Comparison of ENCODE assay signal across 8 cellular contexts in the genomic region with DNA sequence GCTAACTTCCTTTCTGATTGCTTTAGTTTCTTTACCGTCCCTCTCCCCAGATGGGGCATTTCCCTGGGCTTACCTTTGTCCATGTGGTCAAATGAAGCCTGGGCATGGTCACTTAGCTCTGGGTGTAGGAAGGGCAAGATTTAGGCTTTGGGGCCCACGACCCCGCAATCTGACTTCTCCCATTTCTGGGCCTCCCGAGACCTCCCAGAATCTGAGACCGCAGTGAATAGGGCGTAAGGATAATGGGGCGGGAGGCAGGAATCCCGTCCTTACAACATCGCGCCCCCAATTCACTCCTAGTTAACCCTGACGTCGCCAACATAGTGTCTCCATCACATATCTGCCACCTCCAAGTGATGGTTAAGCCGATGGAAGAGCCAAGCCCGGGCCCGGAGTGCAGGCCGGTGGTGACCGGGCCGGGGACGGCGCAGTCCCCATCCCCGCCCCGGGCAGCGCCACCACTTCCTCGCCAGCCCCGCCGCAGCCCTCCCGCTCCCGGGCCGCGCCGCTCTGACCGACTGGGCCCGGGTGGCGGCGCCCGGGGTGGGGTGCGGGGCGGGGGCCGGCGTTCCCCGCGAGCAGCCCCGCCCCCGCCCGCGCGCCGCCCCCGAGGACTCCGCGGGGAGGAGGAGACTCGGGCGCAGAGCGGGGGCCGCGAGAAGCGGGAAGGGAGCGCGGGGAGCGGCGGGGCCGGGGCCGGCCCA. TPM values are rescaled to one million over a fixed set of nuclear protein-coding genes. Genes with fewer than 3 reads are reported as not detected.
A peak's percentile ranks its signal among the peaks of the same experiment; 100 is the strongest.
DNase-seq lines count a peak whose midpoint lies in the region; ATAC-seq and TF ChIP-seq lines count a peak whose summit lies in the region.

Gene RHBDL3 (plus strand): TSS at position 641 of the 704 bp plus-strand sequence. CDS start 358 bp downstream, outside the sequence.

- H3K9me3 Mint-ChIP-seq in activated CD8-positive, alpha-beta T cell treated with anti-CD3 and anti-CD28 coated beads, Interleukin-2, amount 10 ng/mL, durations not matched to agents 7 days and 5 days (ENCODE audit: insufficient read depth) = no peaks in the 10 kb centered on the region
- H3K9me3 Mint-ChIP-seq in progenitor cell of endocrine pancreas (ENCODE audit: low read depth) = no peaks in the 10 kb centered on the region

- CTCF ChIA-PET in activated CD8-positive, alpha-beta T cell treated with anti-CD3 and anti-CD28 coated beads, Interleukin-2, amount 10 ng/mL, durations not matched to agents 7 days and 5 days (lab: Charles Lee) = interaction anchor here (1.0 kb wide), 1 partner anchor 66 kb away, joined by 3 read pairs; no protein-coding TSS in a partner anchor

- H3K4me1 Mint-ChIP-seq in activated CD8-positive, alpha-beta T cell treated with anti-CD3 and anti-CD28 coated beads, Interleukin-2, amount 10 ng/mL, durations not matched to agents 7 days and 5 days (ENCODE audit: low read depth) = peaks cover 13% of the 10 kb centered on the region
- peaks cover 13% of the 10 kb centered on the region for H3K4me1 Mint-ChIP-seq in progenitor cell of endocrine pancreas (ENCODE audit: low read depth)

- DNase-seq in stimulated activated CD4-positive, alpha-beta T cell treated with anti-CD3 and anti-CD28 coated beads, Interleukin-15, amount 100 ng/mL, for 24 hours = peak; percentile 27
- no peak for DNase-seq in stimulated activated CD4-positive, alpha-beta T cell treated with anti-CD3 and anti-CD28 coated beads, Interleukin-4, amount 100 ng/mL, for 24 hours
- no peak for DNase-seq in activated CD8-positive, alpha-beta T cell treated with anti-CD3 and anti-CD28 coated beads, Interleukin-2, amount 10 ng/mL, durations not matched to agents 7 days and 5 days
- DNase-seq in germinal center (ENCODE audit: low spot score) (peak; percentile 45), progenitor cell of endocrine pancreas (ENCODE audit: low spot score, unreplicated experiment) (no peak), DMS153 (lab: John Stamatoyannopoulos, UW) (no peak)

- TF ChIP-seq CTCF in progenitor cell of endocrine pancreas (IDR thresholded peaks at IDR 0.05; ENCODE audit: unreplicated experiment) = no peak

- H3K36me3 Mint-ChIP-seq in activated CD8-positive, alpha-beta T cell treated with anti-CD3 and anti-CD28 coated beads, Interleukin-2, amount 10 ng/mL, durations not matched to agents 7 days and 5 days (ENCODE audit: low read depth) = no peaks in the 10 kb centered on the region
- no peaks in the 10 kb centered on the region for H3K36me3 Mint-ChIP-seq in progenitor cell of endocrine pancreas (ENCODE audit: insufficient read depth)

- H3K27ac Mint-ChIP-seq in activated CD8-positive, alpha-beta T cell treated with anti-CD3 and anti-CD28 coated beads, Interleukin-2, amount 10 ng/mL, durations not matched to agents 7 days and 5 days = no peak within 1 kb of the TSS
- H3K27ac Mint-ChIP-seq in progenitor cell of endocrine pancreas = no peak within 1 kb of the TSS

- peaks cover 70% of the 10 kb centered on the region for H3K27me3 Mint-ChIP-seq in activated CD8-positive, alpha-beta T cell treated with anti-CD3 and anti-CD28 coated beads, Interleukin-2, amount 10 ng/mL, durations not matched to agents 7 days and 5 days (ENCODE audit: low read depth)
- peaks cover 81% of the 10 kb centered on the region for H3K27me3 Mint-ChIP-seq in progenitor cell of endocrine pancreas

- ATAC-seq in activated CD8-positive, alpha-beta T cell treated with anti-CD3 and anti-CD28 coated beads, Interleukin-2, amount 10 ng/mL, durations not matched to agents 7 days and 5 days = peak; percentile 57
- ATAC-seq in HG03342 (IDR thresholded peaks at IDR 0.05; ENCODE audit: unreplicated experiment) = no peak
- no peak for ATAC-seq in HG02840 (IDR thresholded peaks at IDR 0.05; ENCODE audit: low FRiP score, unreplicated experiment)

- H3K4me3 Mint-ChIP-seq in activated CD8-positive, alpha-beta T cell treated with anti-CD3 and anti-CD28 coated beads, Interleukin-2, amount 10 ng/mL, durations not matched to agents 7 days and 5 days = peak within 1 kb of the TSS; percentile 67
- H3K4me3 Mint-ChIP-seq in progenitor cell of endocrine pancreas (ENCODE audit: low read depth) = peak within 1 kb of the TSS; percentile 75

- POLR2A ChIA-PET in activated CD8-positive, alpha-beta T cell treated with anti-CD3 and anti-CD28 coated beads, Interleukin-2, amount 10 ng/mL, durations not matched to agents 7 days and 5 days (lab: Charles Lee) = no interaction called here

RNA-seq across cellular contexts. Expression of gene RHBDL3, which starts in this region (rescaled TPM):
- total RNA-seq in activated CD8-positive, alpha-beta T cell treated with anti-CD3 and anti-CD28 coated beads, Interleukin-2, amount 10 ng/mL, durations not matched to agents 7 days and 5 days = 1 to 10 TPM in 1 of 2 experiments, under 1 TPM in 1; 0.82 to 1.0 TPM
- total RNA-seq in progenitor cell of endocrine pancreas = 0.50 and 0.82 TPM in 2 replicates

Comparison
In these comparisons a context has a peak if more than half of its experiments do, and no peak if none do; other contexts are left out.
1. DNase-seq: peak in stimulated activated CD4-positive, alpha-beta T cell treated with anti-CD3 and anti-CD28 coated beads, Interleukin-15, amount 100 ng/mL, for 24 hours (single experiment) and germinal center (single experiment); none in stimulated activated CD4-positive, alpha-beta T cell treated with anti-CD3 and anti-CD28 coated beads, Interleukin-4, amount 100 ng/mL, for 24 hours (single experiment), activated CD8-positive, alpha-beta T cell treated with anti-CD3 and anti-CD28 coated beads, Interleukin-2, amount 10 ng/mL, durations not matched to agents 7 days and 5 days (single experiment), progenitor cell of endocrine pancreas (single experiment) and DMS153 (single experiment).